ENCODE assay signal across 8 cellular contexts in genomic region chr7:47945261-47946015, GRCh38. TPM values are rescaled to one million over a fixed set of nuclear protein-coding genes. Genes with fewer than 3 reads are reported as not detected.
DNase-seq lines count a peak whose midpoint lies in the region; ATAC-seq, FAIRE-seq and TF ChIP-seq lines count a peak whose summit lies in the region.

No MANE protein-coding gene starts in this region.

- peak in 2 of 4 donors; percentile 42 to 75 for ATAC-seq in psoas muscle

- H3K4me1 ChIP-seq in psoas muscle (no peaks in the 10 kb centered on the region), vagina (peaks cover 11% of the 10 kb centered on the region)

- H3K27me3 ChIP-seq in psoas muscle (ENCODE audit: insufficient read depth in 3 of 3, low read length in 2 of 3) (no peaks in the 10 kb centered on the region), vagina (no peaks in the 10 kb centered on the region)

- TF ChIP-seq CTCF in GM12875 (IDR thresholded peaks at IDR 0.05; ENCODE audit: borderline replicate concordance, insufficient read depth, low read depth, low read length) (peak; percentile 47), psoas muscle (IDR thresholded peaks at IDR 0.05) (peak; percentile 75), vagina (IDR thresholded peaks at IDR 0.05) (peak; percentile 53 to 81 (median 80))

- H3K9me3 ChIP-seq in psoas muscle (no peaks in the 10 kb centered on the region), vagina (no peaks in the 10 kb centered on the region)

- no peaks in the 10 kb centered on the region for H3K36me3 ChIP-seq in psoas muscle (ENCODE audit: insufficient read depth in 1 of 2, low read depth in 1 of 2)
- H3K36me3 ChIP-seq in vagina: no peaks in the 10 kb centered on the region

- DNase-seq in HT1080 (ENCODE audit: low read depth) (peak; percentile 53), SHP77 (lab: John Stamatoyannopoulos, UW) (peak; percentile 59 to 79), globus pallidus (ENCODE audit: low spot score) (peak; percentile 58), psoas muscle (peak; percentile 79 to 83), vagina (ENCODE audit: extremely low spot score in 2 of 2) (peak; percentile 25 to 74)
- peak; percentile 49 for DNase-seq in activated effector memory CD4-positive, alpha-beta T cell treated with Interleukin-2 at 50 U/mL for 16 hours

- FAIRE-seq in A204.1 (lab: Jason Lieb, UNC): peak; percentile 77

- H3K4me3 ChIP-seq in GM12875 (ENCODE audit: low read depth, low read length) (no peak overlapping the region), psoas muscle (no peak overlapping the region), vagina (no peak overlapping the region)

- intact Hi-C loops in psoas muscle (cut with DNase I) (loop anchor here (1.0 to 5.0 kb wide), 2 partner anchors 165 to 167 kb away; no protein-coding TSS in a partner anchor), vagina (cut with DNase I) (loop anchor here (5.0 kb wide), 1 partner anchor 162 kb away; no protein-coding TSS in a partner anchor)

- no peak for TF ChIP-seq POLR2A in vagina (IDR thresholded peaks at IDR 0.05)

- no peak overlapping the region for H3K27ac ChIP-seq in psoas muscle
- H3K27ac ChIP-seq in vagina: no peak overlapping the region

- WGBS in psoas muscle, 3 donors: 45 to 49% (median 47%) methylated on average over 8 of the region's 8 CpGs

RNA-seq across cellular contexts. Expression of gene PKD1L1, which starts 2.8 kb away (rescaled TPM):
- 0.55 TPM in 1 of 2 replicates, not detected in the other for total RNA-seq in HT1080 (2014; rRNA removed; shearing (Covaris generic))
- 0.01 TPM in 1 of 2 replicates, not detected in the other for polyA plus RNA-seq in HT1080 (2015; cell fraction: cytosol; rRNA removed)
- 0.07 TPM in 2 replicates for polyA plus RNA-seq in HT1080 (2015; cell fraction: nucleus; rRNA removed)
- total RNA-seq in psoas muscle (1 to 10 TPM in 3 of 4 donors, under 1 TPM in 1; 0.58 to 1.4 (median 1.1) TPM), vagina (0.49 TPM)
- under 1 TPM; 0.56 to 0.79 (median 0.73) TPM for polyA plus RNA-seq in psoas muscle

RNA-seq across cellular contexts. Expression of gene HUS1, which starts 34.0 kb away (rescaled TPM):
- 10.1 and 14.4 TPM in 2 replicates for total RNA-seq in HT1080 (2014; rRNA removed; shearing (Covaris generic))
- polyA plus RNA-seq in HT1080 (2015; cell fraction: cytosol; rRNA removed): 14.9 and 18.3 TPM in 2 replicates
- polyA plus RNA-seq in HT1080 (2015; cell fraction: nucleus; rRNA removed): 21.5 and 27.1 TPM in 2 replicates
- total RNA-seq in psoas muscle: 10 to 100 TPM; 26.3 to 30.7 (median 27.3) TPM
- 10 to 100 TPM; 17.8 to 29.8 (median 17.8) TPM for polyA plus RNA-seq in psoas muscle
- 28.5 TPM for total RNA-seq in vagina
